Comparison of ENCODE assay signal across 8 cellular contexts in the genomic region with DNA sequence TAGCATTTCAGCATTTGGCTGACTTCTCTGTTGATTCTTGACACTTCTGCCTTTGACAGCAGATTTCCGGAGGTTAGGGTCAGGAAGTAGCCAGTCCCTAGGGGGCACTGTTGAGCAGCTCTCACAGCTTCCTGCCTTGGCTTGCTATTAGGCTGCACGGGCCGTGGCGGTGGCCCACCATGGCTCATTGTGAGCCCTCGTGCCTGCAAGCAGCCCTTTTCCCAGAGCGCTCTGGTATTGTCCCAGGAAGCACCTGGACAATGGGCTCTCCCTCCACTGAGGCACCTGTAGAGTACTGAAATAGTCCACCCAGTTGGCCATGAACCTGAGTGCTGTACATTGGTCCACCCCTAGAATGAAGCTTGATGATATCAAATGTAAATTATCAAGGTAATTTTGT.
DNase-seq lines count a peak whose midpoint lies in the region; ATAC-seq, FAIRE-seq and TF ChIP-seq lines count a peak whose summit lies in the region.

No MANE protein-coding gene starts in this region.

- H2BK12ac ChIP-seq in H9 (ENCODE audit: insufficient read length, low read depth, low read length) = no peak overlapping the region

- no peak overlapping the region for H4K91ac ChIP-seq in H9 (ENCODE audit: insufficient read length, low read depth, low read length)

- ATAC-seq in left colon (peak; percentile 56), GM18909 (IDR thresholded peaks at IDR 0.05; ENCODE audit: poor library complexity, unreplicated experiment) (no peak), GM18868 (IDR thresholded peaks at IDR 0.05; ENCODE audit: unreplicated experiment) (no peak)

- no peak overlapping the region for H3K56ac ChIP-seq in H9 (ENCODE audit: insufficient read length, low read depth, low read length)

- H3K4me1 Mint-ChIP-seq in H9 (peaks cover 0 to 2% of the 10 kb centered on the region in 2 experiments; a peak in 2 of 4 replicates), astrocyte (ENCODE audit: low read depth, unreplicated experiment) (peaks cover 35% of the 10 kb centered on the region)

- WGBS in H9 (ENCODE audit: extremely low coverage, insufficient read length, low lambda C conversion rate) = no CpG with 5 or more reads among the region's 6 CpGs

- DNase-seq in BE2C (peak; percentile 79), H9 (peak; percentile 82), T follicular helper cell (ENCODE audit: low read depth) (peak; percentile 27), astrocyte (ENCODE audit: low read depth) (no peak), left colon (peak in 1 of 2 donors; percentile 67)
- peak; percentile 22 for DNase-seq in stimulated activated CD8-positive, alpha-beta memory T cell treated with anti-CD3 and anti-CD28 coated beads, Interleukin-12 subunit alpha, Interleukin-12 subunit beta, amount 100 ng/mL, for 1 hour (ENCODE audit: low read depth)

- no peak overlapping the region for H3K27ac ChIP-seq in H9 (ENCODE audit: insufficient read length, low read depth, low read length)
- H3K27ac ChIP-seq in astrocyte (ENCODE audit: low read depth, low read length) = no peak overlapping the region

- H3K4me2 ChIP-seq in H9 (ENCODE audit: insufficient read depth, insufficient read length, low read length) = no peak overlapping the region
- no peak overlapping the region for H3K4me2 ChIP-seq in astrocyte (ENCODE audit: low read length)

- H3K27ac Mint-ChIP-seq in H9 = no peak overlapping the region
- H3K27ac Mint-ChIP-seq in astrocyte (ENCODE audit: unreplicated experiment) = no peak overlapping the region

- H3K36me3 Mint-ChIP-seq in H9 (ENCODE audit: insufficient read depth in 1 of 3, low read depth in 3 of 3) = peaks cover 15 to 69% (median 56%) of the 10 kb centered on the region in 3 experiments; a peak in 6 of 7 replicates
- peaks cover 16% of the 10 kb centered on the region for H3K36me3 Mint-ChIP-seq in astrocyte (ENCODE audit: low read depth, unreplicated experiment)

- no peak overlapping the region for H2BK15ac ChIP-seq in H9 (ENCODE audit: low read depth, low read length)

- H3K9me3 Mint-ChIP-seq in H9 (no peaks in the 10 kb centered on the region), astrocyte (ENCODE audit: unreplicated experiment) (peaks cover 2% of the 10 kb centered on the region)

- H3K27me3 ChIP-seq in BE2C (no peaks in the 10 kb centered on the region), H9 (ENCODE audit: insufficient read depth, low read length) (no peaks in the 10 kb centered on the region), astrocyte (ENCODE audit: insufficient read depth, low read length) (no peaks in the 10 kb centered on the region)

- H2BK120ac ChIP-seq in H9 (ENCODE audit: low read depth, low read length, poor library complexity, severe bottlenecking) = no peak overlapping the region

- H3K4me3 ChIP-seq in BE2C (ENCODE audit: low read depth, low read length) (no peak overlapping the region), astrocyte (ENCODE audit: insufficient read depth, low read depth, low read length) (no peak overlapping the region)

- H3K9ac ChIP-seq in H9 (ENCODE audit: extremely low read depth, insufficient read length, low read length) = no peak overlapping the region
- H3K9ac ChIP-seq in astrocyte (ENCODE audit: low read length) = no peak overlapping the region

- H3K9me3 ChIP-seq in BE2C (no peaks in the 10 kb centered on the region), H9 (ENCODE audit: control insufficient read depth, low read depth, low read length) (no peaks in the 10 kb centered on the region), astrocyte (ENCODE audit: insufficient read depth, low read depth, low read length) (no peaks in the 10 kb centered on the region)

- no peak overlapping the region for H3K4ac ChIP-seq in H9 (ENCODE audit: low read depth, low read length)

- no peak overlapping the region for H3K23ac ChIP-seq in H9 (ENCODE audit: insufficient read length, low read depth, low read length)

- peaks cover 3% of the 10 kb centered on the region for H3K79me1 ChIP-seq in H9 (ENCODE audit: insufficient read depth, low read depth, low read length, poor library complexity, severe bottlenecking)

- no peaks in the 10 kb centered on the region for H3K27me3 Mint-ChIP-seq in H9 (ENCODE audit: low read depth)
- H3K27me3 Mint-ChIP-seq in astrocyte (ENCODE audit: low read depth, unreplicated experiment) = no peaks in the 10 kb centered on the region

- TF ChIP-seq CTCF in BE2C (IDR thresholded peaks at IDR 0.05; ENCODE audit: low read depth, low read length) (peak; percentile 95), H9 (conservative IDR thresholded peaks at IDR 0.05) (peak; percentile 93), astrocyte (IDR thresholded peaks at IDR 0.05; ENCODE audit: insufficient read depth, low read depth, low read length) (peak; percentile 47)

- intact Hi-C loops in left colon (cut with DNase I, micrococcal nuclease) = no loop called here

- H2BK20ac ChIP-seq in H9 (ENCODE audit: low read depth, low read length, poor library complexity, severe bottlenecking) = no peak overlapping the region

- no peak overlapping the region for H2AK5ac ChIP-seq in H9 (ENCODE audit: insufficient read length, low read length)

- no peak overlapping the region for H3K18ac ChIP-seq in H9 (ENCODE audit: insufficient read length, low read depth, low read length)

- H2AFZ ChIP-seq in H9 (ENCODE audit: low read length) = no peak overlapping the region
- no peak overlapping the region for H2AFZ ChIP-seq in astrocyte (ENCODE audit: low read depth, low read length)

- H3K14ac ChIP-seq in H9 (ENCODE audit: insufficient read depth, low read length) = no peak overlapping the region

- H3K4me3 Mint-ChIP-seq in H9 (no peak overlapping the region), astrocyte (ENCODE audit: unreplicated experiment) (no peak overlapping the region)

- H3K79me2 ChIP-seq in H9 (ENCODE audit: insufficient read depth, low read length) = no peaks in the 10 kb centered on the region
- peaks cover 11% of the 10 kb centered on the region for H3K79me2 ChIP-seq in astrocyte (ENCODE audit: insufficient read depth, low read length)

- H3K4me1 ChIP-seq in BE2C = peaks cover 15% of the 10 kb centered on the region
- no peaks in the 10 kb centered on the region for H3K4me1 ChIP-seq in H9 (ENCODE audit: insufficient read depth, low read length)
- peaks cover 26% of the 10 kb centered on the region for H3K4me1 ChIP-seq in astrocyte (ENCODE audit: insufficient read depth, low read length)

- peaks cover 74% of the 10 kb centered on the region for H3K36me3 ChIP-seq in BE2C
- peaks cover 18% of the 10 kb centered on the region for H3K36me3 ChIP-seq in astrocyte (ENCODE audit: insufficient read depth, low read length)

- no peak for FAIRE-seq in astrocyte (lab: Jason Lieb, UNC)

- no peak overlapping the region for H4K8ac ChIP-seq in H9 (replicated peaks; ENCODE audit: insufficient read length, low read depth, low read length)

- H4K5ac ChIP-seq in H9 (ENCODE audit: insufficient read length, low read depth, low read length) = no peak overlapping the region

- H3K23me2 ChIP-seq in H9 (ENCODE audit: insufficient read length, low read depth, low read length, poor library complexity, severe bottlenecking) = no peaks in the 10 kb centered on the region

- H2BK5ac ChIP-seq in H9 (ENCODE audit: insufficient read length, low read length) = no peak overlapping the region

- H3T11ph ChIP-seq in H9 (ENCODE audit: low read length) = no peak overlapping the region

- no peaks in the 10 kb centered on the region for H4K20me1 ChIP-seq in H9 (ENCODE audit: control insufficient read depth, insufficient read depth, insufficient read length)
- peaks cover 49% of the 10 kb centered on the region for H4K20me1 ChIP-seq in astrocyte (ENCODE audit: insufficient read depth, low read length)
